ENCODE assay signal across 37 cellular contexts in genomic region chr10:129699722-129700340, GRCh38.
"Had no signal": no experiment of that assay in that cellular context is flagged by ENCODE, and none has a peak within 500 bp of the region (broad histone marks: within the 10 kb centered on the region; RNA-seq: fewer than 3 reads in every experiment).

No MANE protein-coding gene starts in this region.

- H3K9me3 Mint-ChIP-seq: activated naive CD4-positive, alpha-beta T cell treated with anti-CD3 and anti-CD28 coated beads for 36 hours; activated naive CD4-positive, alpha-beta T cell treated with anti-CD3 and anti-CD28 coated beads, Interleukin-2, amount 10 ng/mL, durations not matched to agents 7 days and 5 days; activated naive CD4-positive, alpha-beta T cell treated with anti-CD3 and anti-CD28 coated beads, Interleukin-2, amount 50 U/mL, for 24 hours; activated naive CD4-positive, alpha-beta T cell treated with anti-CD3 and anti-CD28 coated beads, Interleukin-2, amount 50 U/mL, for 72 hours; activated naive CD8-positive, alpha-beta T cell treated with anti-CD3 and anti-CD28 coated beads for 36 hours; activated naive CD8-positive, alpha-beta T cell treated with anti-CD3 and anti-CD28 coated beads, Interleukin-2, amount 10 ng/mL, durations not matched to agents 7 days and 5 days; activated naive CD8-positive, alpha-beta T cell treated with anti-CD3 and anti-CD28 coated beads, Interleukin-2, amount 50 U/mL, for 24 hours; activated T-cell treated with anti-CD3 and anti-CD28 coated beads, Interleukin-2, amount 50 U/mL, for 4 hours; activated T-cell treated with anti-CD3 and anti-CD28 coated beads, Interleukin-2, amount 50 U/mL, for 72 hours; activated T-helper 1 cell treated with anti-CD3 and anti-CD28 coated beads, Interleukin-12 subunit alpha, Interleukin-12 subunit beta, Interleukin-2, Interleukin-4 antibody, amounts not matched to agents 30 ng/mL and 10 ng/mL and 1 ng/mL, durations not matched to agents 14 hours and 24 hours and 36 hours; activated T-helper 2 cell treated with anti-CD3 and anti-CD28 coated beads, Interferon-gamma antibody, Interleukin-2, Interleukin-4, amounts not matched to agents 10 μg/mL and 5 μg/mL and 100 μg/mL, durations not matched to agents 14 hours and 24 hours and 36 hours; brain; central memory CD8-positive, alpha-beta T cell had no signal

- H3K27me3 ChIP-seq: adrenal gland, ascending aorta, body of pancreas, brain microvascular endothelial cell, breast epithelium, cardiac muscle cell had no signal

- H3K4me1 Mint-ChIP-seq: activated naive CD8-positive, alpha-beta T cell treated with anti-CD3 and anti-CD28 coated beads, Interleukin-2, amount 50 U/mL, for 24 hours had no signal

- H3K27ac ChIP-seq: adrenal gland, ascending aorta, body of pancreas, brain microvascular endothelial cell, breast epithelium, cardiac muscle cell had no signal

- ATAC-seq: activated naive CD8-positive, alpha-beta T cell treated with anti-CD3 and anti-CD28 coated beads, Interleukin-2, amount 50 U/mL, for 24 hours; activated T-cell treated with anti-CD3 and anti-CD28 coated beads, Interleukin-2, amount 50 U/mL, for 4 hours; activated T-cell treated with anti-CD3 and anti-CD28 coated beads, Interleukin-2, amount 50 U/mL, for 72 hours; body of pancreas had no signal

- H3K36me3 Mint-ChIP-seq: activated naive CD4-positive, alpha-beta T cell treated with anti-CD3 and anti-CD28 coated beads, Interleukin-2, amount 10 ng/mL, durations not matched to agents 7 days and 5 days; activated naive CD4-positive, alpha-beta T cell treated with anti-CD3 and anti-CD28 coated beads, Interleukin-2, amount 50 U/mL, for 72 hours; activated naive CD8-positive, alpha-beta T cell treated with anti-CD3 and anti-CD28 coated beads, Interleukin-2, amount 10 ng/mL, durations not matched to agents 7 days and 5 days; brain had no signal

- H3K9me3 ChIP-seq: adrenal gland, ascending aorta, body of pancreas, breast epithelium had no signal

- H3K27me3 Mint-ChIP-seq: activated naive CD4-positive, alpha-beta T cell treated with anti-CD3 and anti-CD28 coated beads, Interleukin-2, amount 10 ng/mL, durations not matched to agents 7 days and 5 days; activated naive CD4-positive, alpha-beta T cell treated with anti-CD3 and anti-CD28 coated beads, Interleukin-2, amount 50 U/mL, for 24 hours; activated naive CD8-positive, alpha-beta T cell; activated naive CD8-positive, alpha-beta T cell treated with anti-CD3 and anti-CD28 coated beads for 36 hours; activated naive CD8-positive, alpha-beta T cell treated with anti-CD3 and anti-CD28 coated beads, Interleukin-2, amount 10 ng/mL, durations not matched to agents 7 days and 5 days; activated naive CD8-positive, alpha-beta T cell treated with anti-CD3 and anti-CD28 coated beads, Interleukin-2, amount 50 U/mL, for 24 hours; activated T-cell treated with anti-CD3 and anti-CD28 coated beads, Interleukin-2, amount 50 U/mL, for 24 hours; central memory CD8-positive, alpha-beta T cell had no signal

- H3K4me1 ChIP-seq: adrenal gland, ascending aorta, body of pancreas, breast epithelium had no signal

- H3K4me3 Mint-ChIP-seq: activated naive CD4-positive, alpha-beta T cell treated with anti-CD3 and anti-CD28 coated beads for 36 hours; activated naive CD4-positive, alpha-beta T cell treated with anti-CD3 and anti-CD28 coated beads, Interleukin-2, amount 10 ng/mL, durations not matched to agents 7 days and 5 days; activated naive CD4-positive, alpha-beta T cell treated with anti-CD3 and anti-CD28 coated beads, Interleukin-2, amount 50 U/mL, for 24 hours; activated naive CD8-positive, alpha-beta T cell; activated naive CD8-positive, alpha-beta T cell treated with anti-CD3 and anti-CD28 coated beads for 36 hours; activated naive CD8-positive, alpha-beta T cell treated with anti-CD3 and anti-CD28 coated beads, Interleukin-2, amount 10 ng/mL, durations not matched to agents 7 days and 5 days; activated naive CD8-positive, alpha-beta T cell treated with anti-CD3 and anti-CD28 coated beads, Interleukin-2, amount 50 U/mL, for 24 hours; activated T-cell treated with anti-CD3 and anti-CD28 coated beads, Interleukin-2, amount 50 U/mL, for 24 hours; activated T-cell treated with anti-CD3 and anti-CD28 coated beads, Interleukin-2, amount 50 U/mL, for 4 hours; activated T-cell treated with anti-CD3 and anti-CD28 coated beads, Interleukin-2, amount 50 U/mL, for 72 hours; activated T-helper 1 cell treated with anti-CD3 and anti-CD28 coated beads, Interleukin-12 subunit alpha, Interleukin-12 subunit beta, Interleukin-2, Interleukin-4 antibody, amounts not matched to agents 30 ng/mL and 10 ng/mL and 1 ng/mL, durations not matched to agents 14 hours and 24 hours and 36 hours; brain; central memory CD8-positive, alpha-beta T cell had no signal

- DNase-seq: activated effector memory CD4-positive, alpha-beta T cell treated with anti-CD3 and anti-CD28 coated beads, Interleukin-2, amount 50 U/mL, for 16 hours; activated effector memory CD4-positive, alpha-beta T cell treated with Interleukin-2 at 50 U/mL for 16 hours; activated gamma-delta T cell; activated gamma-delta T cell treated with Interleukin-2 at 50 U/mL for 16 hours; activated naive CD4-positive, alpha-beta T cell; activated naive CD4-positive, alpha-beta T cell treated with anti-CD3 and anti-CD28 coated beads for 36 hours; activated naive CD4-positive, alpha-beta T cell treated with anti-CD3 and anti-CD28 coated beads, Interleukin-2, amount 10 ng/mL, durations not matched to agents 7 days and 5 days; activated naive CD4-positive, alpha-beta T cell treated with anti-CD3 and anti-CD28 coated beads, Interleukin-2, amount 50 U/mL, for 16 hours; activated naive CD4-positive, alpha-beta T cell treated with Interleukin-2 at 50 U/mL for 16 hours; activated naive CD8-positive, alpha-beta T cell treated with anti-CD3 and anti-CD28 coated beads for 36 hours; activated naive CD8-positive, alpha-beta T cell treated with anti-CD3 and anti-CD28 coated beads, Interleukin-2, amount 10 ng/mL, durations not matched to agents 7 days and 5 days; activated naive CD8-positive, alpha-beta T cell treated with anti-CD3 and anti-CD28 coated beads, Interleukin-2, amount 50 U/mL, for 24 hours; activated T-cell treated with anti-CD3 and anti-CD28 coated beads, Interleukin-2, amount 50 U/mL, for 1 hour; activated T-cell treated with anti-CD3 and anti-CD28 coated beads, Interleukin-2, amount 50 U/mL, for 24 hours; activated T-cell treated with anti-CD3 and anti-CD28 coated beads, Interleukin-2, amount 50 U/mL, for 4 hours; activated T-cell treated with anti-CD3 and anti-CD28 coated beads, Interleukin-2, amount 50 U/mL, for 48 hours; activated T-cell treated with anti-CD3 and anti-CD28 coated beads, Interleukin-2, amount 50 U/mL, for 72 hours; adrenal gland; amniotic stem cell; amygdala; anterior cingulate cortex; aorta; body of pancreas; brain microvascular endothelial cell; caudate nucleus; central memory CD4-positive, alpha-beta T cell; cerebellar nuclear complex had no signal

- H3K36me3 ChIP-seq: adrenal gland, ascending aorta, brain microvascular endothelial cell, breast epithelium, cardiac muscle cell had no signal

- H3K4me3 ChIP-seq: adrenal gland, ascending aorta, body of pancreas, breast epithelium, cardiac muscle cell had no signal

- H3K27ac Mint-ChIP-seq: activated naive CD4-positive, alpha-beta T cell treated with anti-CD3 and anti-CD28 coated beads for 36 hours; activated naive CD4-positive, alpha-beta T cell treated with anti-CD3 and anti-CD28 coated beads, Interleukin-2, amount 10 ng/mL, durations not matched to agents 7 days and 5 days; activated naive CD4-positive, alpha-beta T cell treated with anti-CD3 and anti-CD28 coated beads, Interleukin-2, amount 50 U/mL, for 24 hours; activated naive CD4-positive, alpha-beta T cell treated with anti-CD3 and anti-CD28 coated beads, Interleukin-2, amount 50 U/mL, for 72 hours; activated naive CD8-positive, alpha-beta T cell; activated naive CD8-positive, alpha-beta T cell treated with anti-CD3 and anti-CD28 coated beads for 36 hours; activated naive CD8-positive, alpha-beta T cell treated with anti-CD3 and anti-CD28 coated beads, Interleukin-2, amount 10 ng/mL, durations not matched to agents 7 days and 5 days; activated naive CD8-positive, alpha-beta T cell treated with anti-CD3 and anti-CD28 coated beads, Interleukin-2, amount 50 U/mL, for 24 hours; activated T-cell treated with anti-CD3 and anti-CD28 coated beads, Interleukin-2, amount 50 U/mL, for 24 hours; activated T-cell treated with anti-CD3 and anti-CD28 coated beads, Interleukin-2, amount 50 U/mL, for 72 hours; activated T-helper 1 cell treated with anti-CD3 and anti-CD28 coated beads, Interleukin-12 subunit alpha, Interleukin-12 subunit beta, Interleukin-2, Interleukin-4 antibody, amounts not matched to agents 30 ng/mL and 10 ng/mL and 1 ng/mL, durations not matched to agents 14 hours and 24 hours and 36 hours; activated T-helper 2 cell treated with anti-CD3 and anti-CD28 coated beads, Interferon-gamma antibody, Interleukin-2, Interleukin-4, amounts not matched to agents 10 μg/mL and 5 μg/mL and 100 μg/mL, durations not matched to agents 14 hours and 24 hours and 36 hours; brain had no signal
